ENCODE assay signal across 1 cellular context in genomic region chr11:75814369-75814685, GRCh38.
TF ChIP-seq lines count a peak whose summit lies in the region.

No MANE protein-coding gene starts in this region.

TF ChIP-seq in GM12878, 131 proteins besides CTCF, POLR2A, EP300 and RAD21 (continued from another document):
- TF ChIP-seq LARP7 (IDR thresholded peaks at IDR 0.05) (peak; percentile 60; the same call in 1 of the 2 replicates), ZBTB4 (CRISPR knock-in tag; IDR thresholded peaks at IDR 0.05) (no peak), POLR2AphosphoS2 (IDR thresholded peaks at IDR 0.05; ENCODE audit: low read depth, low read length) (0 out of 2 replicates have a peak, but pooled peaks have one; percentile 16), IKZF1 (conservative IDR thresholded peaks at IDR 0.05) (peak; percentile 21; the same call in 1 of the 2 replicates), SMARCA5 (IDR thresholded peaks at IDR 0.05) (peak; percentile 16; the same call in 1 of the 2 replicates), BHLHE40 (IDR thresholded peaks at IDR 0.05; ENCODE audit: borderline replicate concordance in 1 of 2, low read depth in 2 of 2, low read length in 1 of 2) (no peak)
- TF ChIP-seq, protein P1, sequence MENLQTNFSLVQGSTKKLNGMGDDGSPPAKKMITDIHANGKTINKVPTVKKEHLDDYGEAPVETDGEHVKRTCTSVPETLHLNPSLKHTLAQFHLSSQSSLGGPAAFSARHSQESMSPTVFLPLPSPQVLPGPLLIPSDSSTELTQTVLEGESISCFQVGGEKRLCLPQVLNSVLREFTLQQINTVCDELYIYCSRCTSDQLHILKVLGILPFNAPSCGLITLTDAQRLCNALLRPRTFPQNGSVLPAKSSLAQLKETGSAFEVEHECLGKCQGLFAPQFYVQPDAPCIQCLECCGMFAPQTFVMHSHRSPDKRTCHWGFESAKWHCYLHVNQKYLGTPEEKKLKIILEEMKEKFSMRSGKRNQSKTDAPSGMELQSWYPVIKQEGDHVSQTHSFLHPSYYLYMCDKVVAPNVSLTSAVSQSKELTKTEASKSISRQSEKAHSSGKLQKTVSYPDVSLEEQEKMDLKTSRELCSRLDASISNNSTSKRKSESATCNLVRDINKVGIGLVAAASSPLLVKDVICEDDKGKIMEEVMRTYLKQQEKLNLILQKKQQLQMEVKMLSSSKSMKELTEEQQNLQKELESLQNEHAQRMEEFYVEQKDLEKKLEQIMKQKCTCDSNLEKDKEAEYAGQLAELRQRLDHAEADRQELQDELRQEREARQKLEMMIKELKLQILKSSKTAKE (IDR thresholded peaks at IDR 0.05; ENCODE audit: low read depth, poor library complexity, severe bottlenecking) = no peak
